Comparison of ENCODE assay signal across 1 cellular context in the genomic region with DNA sequence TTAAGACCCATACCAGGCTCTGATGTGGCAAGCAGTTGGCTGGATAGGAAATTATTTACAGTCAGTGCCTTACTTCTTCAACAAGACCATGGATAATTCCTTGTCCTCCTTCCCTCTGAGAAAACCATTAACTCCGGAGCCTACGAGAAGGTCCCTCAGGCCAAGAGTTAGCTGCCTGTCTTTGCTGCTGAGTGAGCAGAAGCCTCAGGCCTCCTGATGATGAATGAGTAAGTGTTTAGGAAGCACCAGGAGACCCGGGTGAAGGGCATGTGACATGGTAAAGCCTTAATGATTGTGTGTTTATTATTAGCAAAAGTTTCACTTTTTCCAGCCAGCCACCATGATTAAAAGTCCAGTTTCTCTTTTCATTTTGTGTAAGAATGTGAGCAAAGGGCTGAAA.
TF ChIP-seq lines count a peak whose summit lies in the region.

No MANE protein-coding gene starts in this region.

TF ChIP-seq in GM12878, 131 proteins besides CTCF, POLR2A, EP300 and RAD21:
- TF ChIP-seq PAX8 (IDR thresholded peaks at IDR 0.05): no peak
- TF ChIP-seq SMC3 (IDR thresholded peaks at IDR 0.05; ENCODE audit: borderline replicate concordance, low read length): no peak
- TF ChIP-seq FOXK2 (IDR thresholded peaks at IDR 0.05): no peak
- TF ChIP-seq, protein P1, sequence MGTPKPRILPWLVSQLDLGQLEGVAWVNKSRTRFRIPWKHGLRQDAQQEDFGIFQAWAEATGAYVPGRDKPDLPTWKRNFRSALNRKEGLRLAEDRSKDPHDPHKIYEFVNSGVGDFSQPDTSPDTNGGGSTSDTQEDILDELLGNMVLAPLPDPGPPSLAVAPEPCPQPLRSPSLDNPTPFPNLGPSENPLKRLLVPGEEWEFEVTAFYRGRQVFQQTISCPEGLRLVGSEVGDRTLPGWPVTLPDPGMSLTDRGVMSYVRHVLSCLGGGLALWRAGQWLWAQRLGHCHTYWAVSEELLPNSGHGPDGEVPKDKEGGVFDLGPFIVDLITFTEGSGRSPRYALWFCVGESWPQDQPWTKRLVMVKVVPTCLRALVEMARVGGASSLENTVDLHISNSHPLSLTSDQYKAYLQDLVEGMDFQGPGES (IDR thresholded peaks at IDR 0.05): no peak
- TF ChIP-seq RAD51 (IDR thresholded peaks at IDR 0.05): no peak
- TF ChIP-seq, protein P2, sequence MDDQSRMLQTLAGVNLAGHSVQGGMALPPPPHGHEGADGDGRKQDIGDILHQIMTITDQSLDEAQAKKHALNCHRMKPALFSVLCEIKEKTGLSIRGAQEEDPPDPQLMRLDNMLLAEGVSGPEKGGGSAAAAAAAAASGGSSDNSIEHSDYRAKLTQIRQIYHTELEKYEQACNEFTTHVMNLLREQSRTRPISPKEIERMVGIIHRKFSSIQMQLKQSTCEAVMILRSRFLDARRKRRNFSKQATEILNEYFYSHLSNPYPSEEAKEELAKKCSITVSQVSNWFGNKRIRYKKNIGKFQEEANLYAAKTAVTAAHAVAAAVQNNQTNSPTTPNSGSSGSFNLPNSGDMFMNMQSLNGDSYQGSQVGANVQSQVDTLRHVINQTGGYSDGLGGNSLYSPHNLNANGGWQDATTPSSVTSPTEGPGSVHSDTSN (IDR thresholded peaks at IDR 0.05; ENCODE audit: insufficient replicate concordance, low read depth, low read length): no peak
- no peak for TF ChIP-seq BACH1 (IDR thresholded peaks at IDR 0.05; ENCODE audit: borderline replicate concordance)
- no peak for TF ChIP-seq IRF4 (IDR thresholded peaks at IDR 0.05; ENCODE audit: low read depth, low read length)
- no peak for TF ChIP-seq FOS (IDR thresholded peaks at IDR 0.05; ENCODE audit: borderline replicate concordance, extremely low read depth, insufficient read length)
- TF ChIP-seq HCFC1 (IDR thresholded peaks at IDR 0.05; ENCODE audit: low read length): no peak
- TF ChIP-seq MTA2 (IDR thresholded peaks at IDR 0.05; ENCODE audit: low read depth): no peak
- TF ChIP-seq, protein P3, sequence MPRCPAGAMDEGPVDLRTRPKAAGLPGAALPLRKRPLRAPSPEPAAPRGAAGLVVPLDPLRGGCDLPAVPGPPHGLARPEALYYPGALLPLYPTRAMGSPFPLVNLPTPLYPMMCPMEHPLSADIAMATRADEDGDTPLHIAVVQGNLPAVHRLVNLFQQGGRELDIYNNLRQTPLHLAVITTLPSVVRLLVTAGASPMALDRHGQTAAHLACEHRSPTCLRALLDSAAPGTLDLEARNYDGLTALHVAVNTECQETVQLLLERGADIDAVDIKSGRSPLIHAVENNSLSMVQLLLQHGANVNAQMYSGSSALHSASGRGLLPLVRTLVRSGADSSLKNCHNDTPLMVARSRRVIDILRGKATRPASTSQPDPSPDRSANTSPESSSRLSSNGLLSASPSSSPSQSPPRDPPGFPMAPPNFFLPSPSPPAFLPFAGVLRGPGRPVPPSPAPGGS (IDR thresholded peaks at IDR 0.05; ENCODE audit: borderline replicate concordance, insufficient read depth, low read depth, low read length, poor library complexity, severe bottlenecking): no peak
- TF ChIP-seq, protein P4, sequence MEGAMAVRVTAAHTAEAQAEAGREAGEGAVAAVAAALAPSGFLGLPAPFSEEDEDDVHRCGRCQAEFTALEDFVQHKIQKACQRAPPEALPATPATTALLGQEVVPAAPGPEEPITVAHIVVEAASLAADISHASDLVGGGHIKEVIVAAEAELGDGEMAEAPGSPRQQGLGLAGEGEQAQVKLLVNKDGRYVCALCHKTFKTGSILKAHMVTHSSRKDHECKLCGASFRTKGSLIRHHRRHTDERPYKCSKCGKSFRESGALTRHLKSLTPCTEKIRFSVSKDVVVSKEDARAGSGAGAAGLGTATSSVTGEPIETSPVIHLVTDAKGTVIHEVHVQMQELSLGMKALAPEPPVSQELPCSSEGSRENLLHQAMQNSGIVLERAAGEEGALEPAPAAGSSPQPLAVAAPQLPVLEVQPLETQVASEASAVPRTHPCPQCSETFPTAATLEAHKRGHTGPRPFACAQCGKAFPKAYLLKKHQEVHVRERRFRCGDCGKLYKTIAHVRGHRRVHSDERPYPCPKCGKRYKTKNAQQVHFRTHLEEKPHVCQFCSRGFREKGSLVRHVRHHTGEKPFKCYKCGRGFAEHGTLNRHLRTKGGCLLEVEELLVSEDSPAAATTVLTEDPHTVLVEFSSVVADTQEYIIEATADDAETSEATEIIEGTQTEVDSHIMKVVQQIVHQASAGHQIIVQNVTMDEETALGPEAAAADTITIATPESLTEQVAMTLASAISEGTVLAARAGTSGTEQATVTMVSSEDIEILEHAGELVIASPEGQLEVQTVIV (IDR thresholded peaks at IDR 0.05; ENCODE audit: borderline replicate concordance, partially characterized antibody): no peak
- TF ChIP-seq ETV6 (conservative IDR thresholded peaks at IDR 0.05 in 1 of 2, IDR thresholded peaks at IDR 0.05 in 1 of 2; ENCODE audit: borderline replicate concordance in 1 of 2, low read depth in 1 of 2): no peak
- TF ChIP-seq JUNB (IDR thresholded peaks at IDR 0.05): no peak
- no peak for TF ChIP-seq NR2C1 (IDR thresholded peaks at IDR 0.05)
- TF ChIP-seq NR2F1 (conservative IDR thresholded peaks at IDR 0.05): no peak
